8 cellular contexts compared by ENCODE assay signal in genomic region chr3:121836069-121836468, GRCh38. TPM values are rescaled to one million over a fixed set of nuclear protein-coding genes. Genes with fewer than 3 reads are reported as not detected.
DNase-seq lines count a peak whose midpoint lies in the region; ATAC-seq and TF ChIP-seq lines count a peak whose summit lies in the region.

No MANE protein-coding gene starts in this region.

- no peak for ATAC-seq in stimulated activated naive B cell treated with anti-CD40 and anti-IgM and Interleukin-4, amounts not matched to agents 10 μg/mL and 1 μg/mL and 100 μg/mL, for 72 hours (replicated peaks)

- peak overlapping the region; percentile 93 for H3K4me3 ChIP-seq in OCI-LY7 (ENCODE audit: low read depth, low read length, poor library complexity, severe bottlenecking)
- H3K4me3 ChIP-seq in endodermal cell (ENCODE audit: low read length), result peak overlapping the region; percentile 86
- no peak overlapping the region for H3K4me3 ChIP-seq in SJCRH30

- H3K9me3 ChIP-seq in OCI-LY7 (ENCODE audit: low read length), result peaks cover 4% of the 10 kb centered on the region; the same call in 1 of the 2 replicates
- H3K9me3 ChIP-seq in endodermal cell (ENCODE audit: control insufficient read depth, low read length), result no peaks in the 10 kb centered on the region
- no peaks in the 10 kb centered on the region for H3K9me3 ChIP-seq in SJCRH30 (replicated peaks)

- H3K9me2 ChIP-seq in OCI-LY7 (ENCODE audit: insufficient read depth, low read length), result no peaks in the 10 kb centered on the region

- H2AFZ ChIP-seq in OCI-LY7 (ENCODE audit: low read length), result peak overlapping the region; percentile 54; the same call in 1 of the 2 replicates

- H3K4me1 Mint-ChIP-seq in activated CD4-positive, alpha-beta T cell treated with anti-CD3 and anti-CD28 coated beads, Interleukin-2, amount 10 ng/mL, durations not matched to agents 24 days and 14 days, result peaks cover 36% of the 10 kb centered on the region
- H3K4me1 Mint-ChIP-seq in endodermal cell, result peaks cover 14% of the 10 kb centered on the region
- peaks cover 10 to 49% of the 10 kb centered on the region in 2 donors for H3K4me1 Mint-ChIP-seq in stimulated activated naive B cell treated with anti-CD40 and anti-IgM and Interleukin-4, amounts not matched to agents 10 μg/mL and 1 μg/mL and 100 μg/mL, for 72 hours

- peak overlapping the region; percentile 96 for H3K27ac Mint-ChIP-seq in activated CD4-positive, alpha-beta T cell treated with anti-CD3 and anti-CD28 coated beads, Interleukin-2, amount 10 ng/mL, durations not matched to agents 24 days and 14 days
- no peak overlapping the region for H3K27ac Mint-ChIP-seq in endodermal cell
- peak overlapping the region; percentile 97 for H3K27ac Mint-ChIP-seq in stimulated activated naive B cell treated with anti-CD40 and anti-IgM and Interleukin-4, amounts not matched to agents 10 μg/mL and 1 μg/mL and 100 μg/mL, for 72 hours

- peaks cover 91% of the 10 kb centered on the region for H3K79me2 ChIP-seq in OCI-LY7 (ENCODE audit: insufficient read depth, low read depth, low read length)

- peaks cover 18% of the 10 kb centered on the region for H3K27me3 ChIP-seq in endodermal cell (ENCODE audit: control insufficient read depth, insufficient read depth, low read length, poor library complexity, severe bottlenecking)
- no peaks in the 10 kb centered on the region for H3K27me3 ChIP-seq in SJCRH30

- H3K27me3 Mint-ChIP-seq in activated CD4-positive, alpha-beta T cell treated with anti-CD3 and anti-CD28 coated beads, Interleukin-2, amount 10 ng/mL, durations not matched to agents 24 days and 14 days, result no peaks in the 10 kb centered on the region
- peaks cover 24% of the 10 kb centered on the region for H3K27me3 Mint-ChIP-seq in endodermal cell (ENCODE audit: insufficient read depth)
- no peaks in the 10 kb centered on the region for H3K27me3 Mint-ChIP-seq in stimulated activated naive B cell treated with anti-CD40 and anti-IgM and Interleukin-4, amounts not matched to agents 10 μg/mL and 1 μg/mL and 100 μg/mL, for 72 hours

- H3K36me3 ChIP-seq in OCI-LY7 (ENCODE audit: insufficient read depth, low read length) (peaks cover 76% of the 10 kb centered on the region), endodermal cell (ENCODE audit: control insufficient read depth, insufficient read depth, low read length) (peaks cover 23% of the 10 kb centered on the region), SJCRH30 (peaks cover 15% of the 10 kb centered on the region)

- 78 to 93% methylated on average over 4 of the region's 4 CpGs for WGBS in endodermal cell (ENCODE audit: insufficient coverage in 1 of 2, insufficient read length in 1 of 2), 2 experiments

- POLR2A ChIA-PET in OCI-LY7 (lab: Charles Lee), result interaction anchor here (0.6 to 5.2 kb wide), 11 partner anchors 9 to 290 kb away, joined by 3 to 46 read pairs (median 4); partner anchors contain the start of gene POLQ

- H3K9ac ChIP-seq in endodermal cell (ENCODE audit: extremely low read depth, low read length, poor library complexity, severe bottlenecking), result no peak overlapping the region

- H3K36me3 Mint-ChIP-seq in activated CD4-positive, alpha-beta T cell treated with anti-CD3 and anti-CD28 coated beads, Interleukin-2, amount 10 ng/mL, durations not matched to agents 24 days and 14 days (ENCODE audit: low read depth), result peaks cover 34% of the 10 kb centered on the region
- H3K36me3 Mint-ChIP-seq in endodermal cell (ENCODE audit: low read depth), result peaks cover 15% of the 10 kb centered on the region
- H3K36me3 Mint-ChIP-seq in stimulated activated naive B cell treated with anti-CD40 and anti-IgM and Interleukin-4, amounts not matched to agents 10 μg/mL and 1 μg/mL and 100 μg/mL, for 72 hours, result peaks cover 37 to 49% of the 10 kb centered on the region in 2 donors

- TF ChIP-seq CTCF in OCI-LY7 (conservative IDR thresholded peaks at IDR 0.05; ENCODE audit: low read length) (no peak), endodermal cell (conservative IDR thresholded peaks at IDR 0.05) (no peak)

- H3K4me1 ChIP-seq in OCI-LY7 (ENCODE audit: insufficient read depth, low read length, poor library complexity, severe bottlenecking) (peaks cover 50% of the 10 kb centered on the region), endodermal cell (ENCODE audit: control insufficient read depth, insufficient read depth, low read length) (no peaks in the 10 kb centered on the region), SJCRH30 (no peaks in the 10 kb centered on the region; the same call in 1 of the 2 replicates)

- BruUV-seq in OCI-LY7 (replicated peaks; lab: Mats Ljungman, UMichigan), result no TSS peak

- H3K4me3 Mint-ChIP-seq in activated CD4-positive, alpha-beta T cell treated with anti-CD3 and anti-CD28 coated beads, Interleukin-2, amount 10 ng/mL, durations not matched to agents 24 days and 14 days, result peak overlapping the region; percentile 90
- peak overlapping the region; percentile 83 for H3K4me3 Mint-ChIP-seq in endodermal cell
- H3K4me3 Mint-ChIP-seq in stimulated activated naive B cell treated with anti-CD40 and anti-IgM and Interleukin-4, amounts not matched to agents 10 μg/mL and 1 μg/mL and 100 μg/mL, for 72 hours, result peak overlapping the region; percentile 88 to 96

- H3K4me2 ChIP-seq in OCI-LY7 (ENCODE audit: low read length), result peak overlapping the region; percentile 88

- CTCF ChIA-PET in OCI-LY7 (lab: Charles Lee; ENCODE audit: unreplicated experiment), result no interaction called here

- H3K9me3 Mint-ChIP-seq in activated CD4-positive, alpha-beta T cell treated with anti-CD3 and anti-CD28 coated beads, Interleukin-2, amount 10 ng/mL, durations not matched to agents 24 days and 14 days, result no peaks in the 10 kb centered on the region
- H3K9me3 Mint-ChIP-seq in endodermal cell, result peaks cover 3% of the 10 kb centered on the region
- H3K9me3 Mint-ChIP-seq in stimulated activated naive B cell treated with anti-CD40 and anti-IgM and Interleukin-4, amounts not matched to agents 10 μg/mL and 1 μg/mL and 100 μg/mL, for 72 hours, result no peaks in the 10 kb centered on the region

- DNase-seq in activated CD4-positive, alpha-beta T cell treated with anti-CD3 and anti-CD28 coated beads, Interleukin-2, amount 10 ng/mL, durations not matched to agents 24 days and 14 days, result no peak
- no peak for DNase-seq in activated CD4-positive, alpha-beta T cell treated with anti-CD3 and anti-CD28 coated beads for 1 hour
- DNase-seq in OCI-LY7 (ENCODE audit: low spot score) (peak; percentile 55), endodermal cell (no peak), SW 1271 (lab: John Stamatoyannopoulos, UW) (no peak), GOT3 (lab: John Stamatoyannopoulos, UW) (no peak), SJCRH30 (no peak)
- no peak for DNase-seq in stimulated activated naive B cell treated with anti-CD40 and anti-IgM and Interleukin-4, amounts not matched to agents 10 μg/mL and 1 μg/mL and 100 μg/mL, for 72 hours

- peaks cover 14% of the 10 kb centered on the region; the same call in 1 of the 2 replicates for H4K20me1 ChIP-seq in OCI-LY7 (ENCODE audit: insufficient read depth, low read length)

- peak overlapping the region; percentile 83 for H3K27ac ChIP-seq in OCI-LY7 (ENCODE audit: low read depth, low read length, poor library complexity, severe bottlenecking)
- H3K27ac ChIP-seq in endodermal cell (ENCODE audit: low read depth, low read length), result no peak overlapping the region
- no peak overlapping the region for H3K27ac ChIP-seq in SJCRH30

- intact Hi-C loops in activated CD4-positive, alpha-beta T cell treated with anti-CD3 and anti-CD28 coated beads, Interleukin-2, amount 10 ng/mL, durations not matched to agents 24 days and 14 days (cut with micrococcal nuclease), result loop anchor here (5.0 to 10.0 kb wide), 2 partner anchors 266 to 419 kb away; no protein-coding TSS in a partner anchor
- intact Hi-C loops in OCI-LY7 (cut with micrococcal nuclease; ENCODE audit: unreplicated experiment), result loop anchor here (5.0 kb wide), 2 partner anchors 174 to 241 kb away; partner anchors contain the start of gene HCLS1

RNA-seq across cellular contexts. Expression of gene EAF2, which starts 1.1 kb away (rescaled TPM):
- 13.7 and 14.5 TPM in 2 replicates for total RNA-seq in activated CD4-positive, alpha-beta T cell treated with anti-CD3 and anti-CD28 coated beads, Interleukin-2, amount 10 ng/mL, durations not matched to agents 24 days and 14 days
- 66.3 and 78.1 TPM in 2 replicates for total RNA-seq in OCI-LY7 (2014; rRNA removed; shearing (Covaris generic))
- total RNA-seq in OCI-LY7 (2022) (131 and 132 TPM in 2 replicates), endodermal cell (1 to 10 TPM; 3.5 to 4.6 TPM)
- polyA plus RNA-seq in endodermal cell (2013, experiment 1 of 2), result 4.6 TPM
- polyA plus RNA-seq in endodermal cell (2013, experiment 2 of 2), result 5.5 TPM
- total RNA-seq in SJCRH30 (2014; rRNA removed; shearing (Covaris generic)), result 10.5 and 11.3 TPM in 2 replicates

RNA-seq across cellular contexts. Expression of gene IQCB1, which starts 1.2 kb away (rescaled TPM):
- total RNA-seq in activated CD4-positive, alpha-beta T cell treated with anti-CD3 and anti-CD28 coated beads, Interleukin-2, amount 10 ng/mL, durations not matched to agents 24 days and 14 days, result 49.1 and 51.6 TPM in 2 replicates
- 77.5 and 108 TPM in 2 replicates for total RNA-seq in OCI-LY7 (2014; rRNA removed; shearing (Covaris generic))
- 94.3 and 100 TPM in 2 replicates for total RNA-seq in OCI-LY7 (2022)
- 10 to 100 TPM; 35.2 to 44.5 TPM for total RNA-seq in endodermal cell
- polyA plus RNA-seq in endodermal cell (2013, experiment 1 of 2), result 57.9 TPM
- polyA plus RNA-seq in endodermal cell (2013, experiment 2 of 2), result 53.8 TPM
- 43.0 and 51.7 TPM in 2 replicates for total RNA-seq in SJCRH30 (2014; rRNA removed; shearing (Covaris generic))

RNA-seq across cellular contexts. Expression of gene SLC15A2, which starts 58.1 kb away (rescaled TPM):
- total RNA-seq in activated CD4-positive, alpha-beta T cell treated with anti-CD3 and anti-CD28 coated beads, Interleukin-2, amount 10 ng/mL, durations not matched to agents 24 days and 14 days, result 0.95 and 2.7 TPM in 2 replicates
- total RNA-seq in OCI-LY7 (2014; rRNA removed; shearing (Covaris generic)), result 14.0 and 15.1 TPM in 2 replicates
- total RNA-seq in OCI-LY7 (2022), result 15.2 and 25.3 TPM in 2 replicates
- total RNA-seq in endodermal cell, result 1 to 10 TPM in 1 of 2 donors, under 1 TPM in 1; 0.73 to 2.1 TPM
- polyA plus RNA-seq in endodermal cell (2013, experiment 1 of 2), result 1.1 TPM
- polyA plus RNA-seq in endodermal cell (2013, experiment 2 of 2), result 1.6 TPM
- total RNA-seq in SJCRH30 (2014; rRNA removed; shearing (Covaris generic)), result 0.79 and 0.86 TPM in 2 replicates
